20 cellular contexts compared by ENCODE assay signal in the genomic region with DNA sequence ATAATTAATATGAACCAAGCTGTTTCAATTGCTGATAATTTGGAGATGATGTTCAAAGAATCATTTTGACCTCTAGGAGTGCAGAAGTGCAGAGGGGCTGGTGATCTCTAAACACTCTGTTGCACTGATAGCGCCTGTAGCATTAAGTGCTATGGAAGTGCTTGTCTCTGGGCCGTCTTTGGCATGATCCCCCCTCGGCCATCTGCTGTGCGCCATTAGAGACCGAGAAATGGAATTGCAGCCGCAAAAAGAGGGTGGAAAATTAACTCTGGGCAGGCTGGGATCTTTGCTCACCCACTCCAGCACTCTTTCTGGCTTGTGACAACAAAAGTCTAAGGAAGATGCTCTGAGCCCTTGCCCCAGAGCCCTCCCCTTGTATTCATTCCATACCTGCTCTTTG. TPM values are rescaled to one million over a fixed set of nuclear protein-coding genes. Genes with fewer than 3 reads are reported as not detected.
DNase-seq lines count a peak whose midpoint lies in the region; TF ChIP-seq lines count a peak whose summit lies in the region.
"Had no signal": no experiment of that assay in that cellular context is flagged by ENCODE, and none has a peak within 500 bp of the region (broad histone marks: within the 10 kb centered on the region; RNA-seq: fewer than 3 reads in every experiment).

No MANE protein-coding gene starts in this region.

- no peak overlapping the region for H3K27ac ChIP-seq in WERI-Rb-1
- H3K27ac ChIP-seq: 22Rv1, GM23248 had no signal

- H3K4me3 Mint-ChIP-seq in glutamatergic neuron (ENCODE audit: unreplicated experiment), result peak overlapping the region; percentile 26
- H3K4me3 Mint-ChIP-seq: CD14-positive monocyte; CD4-positive, alpha-beta T cell; CD8-positive, alpha-beta memory T cell had no signal

- in situ Hi-C loops in G401 (cut with HindIII; ENCODE audit: low sequenced_read_pairs), result no loop called here
- in situ Hi-C loops in GM13977 (cut with MboI; ENCODE audit: low pct_unique_long_range_greater_than_20kb, low sequenced_read_pairs, unreplicated experiment), result no loop called here

- no peaks in the 10 kb centered on the region for H3K9me3 ChIP-seq in WERI-Rb-1 (ENCODE audit: severe bottlenecking)
- H3K9me3 ChIP-seq: BE2C had no signal

- H3K36me3 ChIP-seq in WERI-Rb-1, result no peaks in the 10 kb centered on the region
- H3K36me3 ChIP-seq: BE2C; BLaER1 treated with 17β-estradiol and CSF1 and Interleukin-3, amounts not matched to agents 10 nM and 100 nM had no signal

- no peaks in the 10 kb centered on the region for H3K27me3 Mint-ChIP-seq in glutamatergic neuron (ENCODE audit: unreplicated experiment)
- H3K27me3 Mint-ChIP-seq: CD4-positive, alpha-beta T cell had no signal

- peak overlapping the region; percentile 86 for H3K27ac Mint-ChIP-seq in glutamatergic neuron (ENCODE audit: unreplicated experiment)
- H3K27ac Mint-ChIP-seq: CD14-positive monocyte; CD4-positive, alpha-beta T cell; CD8-positive, alpha-beta memory T cell had no signal

- H3K36me3 Mint-ChIP-seq in glutamatergic neuron (ENCODE audit: unreplicated experiment), result peaks cover 11% of the 10 kb centered on the region
- H3K36me3 Mint-ChIP-seq: CD14-positive monocyte had no signal

- no peak overlapping the region for H3K4me3 ChIP-seq in WERI-Rb-1 (ENCODE audit: low read depth, low read length)
- H3K4me3 ChIP-seq: BLaER1 treated with 17β-estradiol and CSF1 and Interleukin-3, amounts not matched to agents 10 nM and 100 nM; GM23248 had no signal

- peaks cover 2% of the 10 kb centered on the region for H3K4me1 Mint-ChIP-seq in glutamatergic neuron (ENCODE audit: low read depth, unreplicated experiment)
- H3K4me1 Mint-ChIP-seq: CD14-positive monocyte; CD8-positive, alpha-beta memory T cell had no signal

- DNase-seq in DMS 273 (lab: John Stamatoyannopoulos, UW; ENCODE audit: unreplicated experiment), result peak; percentile 58
- no peak for DNase-seq in DMS 273 treated with DMSO at 0.1 percent for 48 hours (lab: John Stamatoyannopoulos, UW)
- peak; percentile 77 for DNase-seq in G401 (ENCODE audit: low spot score)
- DNase-seq in WERI-Rb-1, result peak; percentile 51
- DNase-seq in glutamatergic neuron, result peak; percentile 30
- no peak for DNase-seq in Ammon's horn (ENCODE audit: low spot score)
- DNase-seq in GM13977 (ENCODE audit: low spot score), result no peak
- DNase-seq: BE2C; CD4-positive, alpha-beta T cell; CD8-positive, alpha-beta memory T cell; DMS79; EL; GF-D8; GM23248; H7; HCEC 1CT had no signal

- H3K9me3 Mint-ChIP-seq in glutamatergic neuron (ENCODE audit: unreplicated experiment), result no peaks in the 10 kb centered on the region

- TF ChIP-seq CTCF in WERI-Rb-1 (IDR thresholded peaks at IDR 0.05; ENCODE audit: low read depth, low read length) (0 out of 2 replicates have a peak, but pooled peaks have one; percentile 3), glutamatergic neuron (IDR thresholded peaks at IDR 0.05; ENCODE audit: partially characterized antibody, unreplicated experiment) (no peak), GM13977 (IDR thresholded peaks at IDR 0.05; ENCODE audit: extremely low read depth, insufficient read depth, missing control alignments) (no peak)

- H3K27me3 ChIP-seq in WERI-Rb-1 (ENCODE audit: insufficient read depth, low read depth, severe bottlenecking), result no peaks in the 10 kb centered on the region
- H3K27me3 ChIP-seq: BE2C; BLaER1 treated with 17β-estradiol and CSF1 and Interleukin-3, amounts not matched to agents 10 nM and 100 nM had no signal

RNA-seq across cellular contexts. Expression of gene AKAIN1, which starts 23.4 kb away (rescaled TPM):
- total RNA-seq in G401 (2014; rRNA removed; shearing (Covaris generic)), result not detected in 2 replicates
- total RNA-seq in glutamatergic neuron (ENCODE audit: unreplicated experiment), result 14.1 TPM
- total RNA-seq: CD4-positive, alpha-beta T cell; CD8-positive, alpha-beta memory T cell; GM23248; H1; H7 had no signal

Comparison
In these comparisons a context has a peak if more than half of its experiments do, and no peak if none do; other contexts are left out.
1. DNase-seq: peak in DMS 273 (single experiment), G401 (single experiment), WERI-Rb-1 (single experiment) and glutamatergic neuron (single experiment); none in DMS 273 treated with DMSO at 0.1 percent for 48 hours (single experiment), Ammon's horn (single experiment) and GM13977 (single experiment).
2. RNA of gene AKAIN1, which starts 23.4 kb away (total RNA-seq): 14.1 TPM in glutamatergic neuron (single experiment); not detected in G401; every median in the first group is over 10 times any median in the second.